15 cellular contexts compared by ENCODE assay signal in the genomic region with DNA sequence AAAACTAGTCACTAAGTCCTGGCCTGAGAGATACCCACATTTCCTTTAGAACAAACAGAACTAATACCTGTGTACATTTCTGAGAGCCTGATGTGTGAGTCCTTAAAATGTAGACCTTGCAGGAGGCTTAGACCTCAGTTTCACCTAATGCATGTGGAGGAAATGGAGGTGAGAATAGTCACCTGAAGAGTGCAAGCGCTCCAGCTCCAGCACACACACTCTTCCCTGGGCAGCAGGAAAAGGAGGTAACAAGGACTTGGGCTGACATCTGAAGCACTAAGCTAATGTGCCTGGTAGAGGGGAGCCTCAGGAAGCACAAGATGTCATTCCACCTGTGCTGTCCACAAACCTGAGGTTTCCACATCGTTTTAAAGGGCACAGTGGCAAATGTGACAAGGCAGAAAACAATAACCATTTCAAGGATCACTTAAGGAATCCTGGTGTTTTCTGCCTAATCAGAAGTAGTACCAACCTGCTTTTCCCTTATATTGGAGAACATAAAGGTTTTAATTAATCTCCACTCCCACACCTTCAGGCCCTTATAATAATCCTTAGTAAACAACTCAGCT.
"Had no signal": no experiment of that assay in that cellular context is flagged by ENCODE, and none has a peak within 500 bp of the region (broad histone marks: within the 10 kb centered on the region; RNA-seq: fewer than 3 reads in every experiment).

No MANE protein-coding gene starts in this region.

- H3K9me3 ChIP-seq: pancreas had no signal

- H3K4me1 ChIP-seq: pancreas had no signal

- H3K27me3 Mint-ChIP-seq: activated naive CD8-positive, alpha-beta T cell treated with anti-CD3 and anti-CD28 coated beads, Interleukin-2, amount 10 ng/mL, durations not matched to agents 7 days and 5 days; naive B cell had no signal

- H3K27ac Mint-ChIP-seq: activated naive CD8-positive, alpha-beta T cell treated with anti-CD3 and anti-CD28 coated beads, Interleukin-2, amount 10 ng/mL, durations not matched to agents 7 days and 5 days had no signal

- H3K27ac ChIP-seq: brain microvascular endothelial cell, pancreas had no signal

- ATAC-seq: activated CD4-positive, CD25-positive, alpha-beta regulatory T cell treated with anti-CD3 and anti-CD28 coated beads, Interleukin-2, amount 50 U/mL, for 24 hours; activated T-cell treated with anti-CD3 and anti-CD28 coated beads, Interleukin-2, amount 50 U/mL, for 72 hours; pancreas had no signal

- FAIRE-seq: pancreas, urothelium cell line had no signal

- DNase-seq: activated CD4-positive, alpha-beta T cell treated with anti-CD3 and anti-CD28 coated beads, Interleukin-2, amount 50 U/mL, for 4 hours; activated gamma-delta T cell treated with Interleukin-2 at 50 U/mL for 16 hours; activated naive CD8-positive, alpha-beta T cell treated with anti-CD3 and anti-CD28 coated beads, Interleukin-2, amount 10 ng/mL, durations not matched to agents 7 days and 5 days; activated T-cell treated with anti-CD3 and anti-CD28 coated beads, Interleukin-2, amount 50 U/mL, for 72 hours; anterior cingulate cortex; brain microvascular endothelial cell; cerebellar nuclear complex; dermis blood vessel endothelial cell; islet precursor cell; naive B cell; pancreas; stimulated activated CD4-positive, alpha-beta T cell treated with anti-CD3 and anti-CD28 coated beads, Interleukin-1b, Interleukin-23, amount 100 ng/mL, for 48 hours; T-helper 9 cell had no signal

- H3K4me3 Mint-ChIP-seq: activated naive CD8-positive, alpha-beta T cell treated with anti-CD3 and anti-CD28 coated beads, Interleukin-2, amount 10 ng/mL, durations not matched to agents 7 days and 5 days; activated T-cell treated with anti-CD3 and anti-CD28 coated beads, Interleukin-2, amount 50 U/mL, for 72 hours; naive B cell had no signal

- H3K9me3 Mint-ChIP-seq: activated naive CD8-positive, alpha-beta T cell treated with anti-CD3 and anti-CD28 coated beads, Interleukin-2, amount 10 ng/mL, durations not matched to agents 7 days and 5 days; activated T-cell treated with anti-CD3 and anti-CD28 coated beads, Interleukin-2, amount 50 U/mL, for 72 hours; naive B cell had no signal

- H3K4me3 ChIP-seq: pancreas had no signal

- H3K27me3 ChIP-seq: brain microvascular endothelial cell, pancreas had no signal
